ENCODE assay signal across 9 cellular contexts in genomic region chr1:51237313-51237700, GRCh38. TPM values are rescaled to one million over a fixed set of nuclear protein-coding genes. Genes with fewer than 3 reads are reported as not detected.
DNase-seq lines count a peak whose midpoint lies in the region; TF ChIP-seq lines count a peak whose summit lies in the region.
"Had no signal": no experiment of that assay in that cellular context is flagged by ENCODE, and none has a peak within 500 bp of the region (broad histone marks: within the 10 kb centered on the region; RNA-seq: fewer than 3 reads in every experiment).

No MANE protein-coding gene starts in this region.

- H3K9me3 Mint-ChIP-seq in activated CD4-positive, alpha-beta T cell treated with anti-CD3 and anti-CD28 coated beads, Interleukin-2, amount 10 ng/mL, durations not matched to agents 7 days and 5 days: no peaks in the 10 kb centered on the region
- H3K9me3 Mint-ChIP-seq: memory B cell had no signal

- H3K4me3 ChIP-seq in HL-60 (replicated peaks; ENCODE audit: insufficient read depth, low read length) (peak overlapping the region; percentile 66), WI38 (ENCODE audit: low read depth, low read length) (peak overlapping the region; percentile 96), iPS-18c (ENCODE audit: insufficient read depth, low read depth, low read length) (peak overlapping the region; percentile 96)

- DNase-seq in HL-60 (ENCODE audit: low read depth in 1 of 2, low spot score in 1 of 2): no peak
- DNase-seq in substantia nigra (lab: John Stamatoyannopoulos, UW): no peak
- no peak for DNase-seq in stimulated activated CD4-positive, alpha-beta T cell treated with anti-CD3 and anti-CD28 coated beads, Interleukin-4, amount 100 ng/mL, for 1 hour
- no peak for DNase-seq in anterior cingulate cortex (lab: John Stamatoyannopoulos, UW)
- DNase-seq in medulla oblongata (ENCODE audit: extremely low spot score): no peak
- DNase-seq in activated CD4-positive, alpha-beta T cell treated with anti-CD3 and anti-CD28 coated beads, Interleukin-2, amount 10 ng/mL, durations not matched to agents 7 days and 5 days: no peak

- H3K27ac ChIP-seq in HL-60 (replicated peaks): peak overlapping the region; percentile 88
- H3K27ac ChIP-seq in substantia nigra (ENCODE audit: low read depth, low read length, poor library complexity, severe bottlenecking): peak overlapping the region; percentile 88

- POLR2A ChIA-PET in activated CD4-positive, alpha-beta T cell treated with anti-CD3 and anti-CD28 coated beads, Interleukin-2, amount 10 ng/mL, durations not matched to agents 7 days and 5 days (lab: Charles Lee): interaction anchor here (0.6 to 0.7 kb wide), 2 partner anchors 11 to 29 kb away, joined by 3 to 4 read pairs; no protein-coding TSS in a partner anchor

- H3K27me3 ChIP-seq in HL-60 (ENCODE audit: insufficient read depth, poor library complexity, severe bottlenecking): no peaks in the 10 kb centered on the region

- no peak overlapping the region for H3K4me3 Mint-ChIP-seq in activated CD4-positive, alpha-beta T cell treated with anti-CD3 and anti-CD28 coated beads, Interleukin-2, amount 10 ng/mL, durations not matched to agents 7 days and 5 days
- H3K4me3 Mint-ChIP-seq: memory B cell had no signal

- no peak overlapping the region for H3K27ac Mint-ChIP-seq in activated CD4-positive, alpha-beta T cell treated with anti-CD3 and anti-CD28 coated beads, Interleukin-2, amount 10 ng/mL, durations not matched to agents 7 days and 5 days
- H3K27ac Mint-ChIP-seq: memory B cell had no signal

- no peaks in the 10 kb centered on the region for H3K27me3 Mint-ChIP-seq in activated CD4-positive, alpha-beta T cell treated with anti-CD3 and anti-CD28 coated beads, Interleukin-2, amount 10 ng/mL, durations not matched to agents 7 days and 5 days
- H3K27me3 Mint-ChIP-seq: memory B cell had no signal

- no peaks in the 10 kb centered on the region for H3K9me3 ChIP-seq in iPS-18c (ENCODE audit: control insufficient read depth, insufficient read depth, low read length)

- TF ChIP-seq CTCF in HL-60 (IDR thresholded peaks at IDR 0.05; ENCODE audit: insufficient read depth, low read length) (no peak), WI38 (IDR thresholded peaks at IDR 0.05; ENCODE audit: low read depth, low read length) (no peak)

- peaks cover 1% of the 10 kb centered on the region for H3K36me3 Mint-ChIP-seq in activated CD4-positive, alpha-beta T cell treated with anti-CD3 and anti-CD28 coated beads, Interleukin-2, amount 10 ng/mL, durations not matched to agents 7 days and 5 days (ENCODE audit: low read depth)

- CTCF ChIA-PET in activated CD4-positive, alpha-beta T cell treated with anti-CD3 and anti-CD28 coated beads, Interleukin-2, amount 10 ng/mL, durations not matched to agents 7 days and 5 days (lab: Charles Lee): interaction anchor here (0.6 to 1.7 kb wide), 2 partner anchors 11 to 401 kb away, joined by 5 read pairs; no protein-coding TSS in a partner anchor

- peaks cover 41% of the 10 kb centered on the region for H3K4me1 Mint-ChIP-seq in activated CD4-positive, alpha-beta T cell treated with anti-CD3 and anti-CD28 coated beads, Interleukin-2, amount 10 ng/mL, durations not matched to agents 7 days and 5 days

RNA-seq across cellular contexts. Expression of gene RNF11, which starts 1.2 kb away (rescaled TPM):
- total RNA-seq in activated CD4-positive, alpha-beta T cell treated with anti-CD3 and anti-CD28 coated beads, Interleukin-2, amount 10 ng/mL, durations not matched to agents 7 days and 5 days: 10 to 100 TPM; 23.4 to 25.9 TPM
